Comparison of ENCODE assay signal across 21 cellular contexts in the genomic region with DNA sequence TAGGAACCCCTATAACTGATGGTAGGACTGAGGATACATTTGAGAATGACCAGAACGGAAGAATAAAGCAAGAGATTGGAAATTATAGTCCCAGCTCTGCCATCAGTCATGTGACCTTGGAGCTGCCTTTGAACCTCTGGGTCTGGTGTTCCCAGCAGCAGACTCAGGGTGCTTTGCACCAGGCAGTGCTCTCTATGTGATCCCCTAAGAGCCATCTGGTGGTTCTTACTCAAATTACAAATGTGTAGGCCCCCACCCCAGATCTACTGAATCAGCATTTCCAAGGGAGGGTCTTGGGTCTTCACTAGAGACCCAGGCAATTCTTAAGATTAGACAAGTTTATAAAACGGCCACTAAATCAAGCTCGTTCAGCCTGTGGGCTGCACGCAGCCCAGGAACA. TPM values are rescaled to one million over a fixed set of nuclear protein-coding genes. Genes with fewer than 3 reads are reported as not detected.
"Had no signal": no experiment of that assay in that cellular context is flagged by ENCODE, and none has a peak within 500 bp of the region (broad histone marks: within the 10 kb centered on the region; RNA-seq: fewer than 3 reads in every experiment).

No MANE protein-coding gene starts in this region.

- H3K27me3 ChIP-seq: colonic mucosa, left lung, thyroid gland had no signal

- H3K27ac ChIP-seq: colonic mucosa, left lung, thyroid gland had no signal

- H3K4me1 ChIP-seq: colonic mucosa, left lung, thyroid gland had no signal

- H3K27me3 Mint-ChIP-seq: activated CD4-positive, alpha-beta T cell treated with anti-CD3 and anti-CD28 coated beads, Interleukin-2, amount 10 ng/mL, durations not matched to agents 24 days and 14 days; activated naive CD8-positive, alpha-beta T cell; brain; stimulated activated naive B cell treated with anti-CD40 and anti-IgM and Interleukin-4, amounts not matched to agents 10 μg/mL and 1 μg/mL and 100 μg/mL, for 72 hours had no signal

- H3K4me3 ChIP-seq: colonic mucosa, left lung, thyroid gland had no signal

- H3K4me1 Mint-ChIP-seq: activated CD4-positive, alpha-beta T cell treated with anti-CD3 and anti-CD28 coated beads, Interleukin-2, amount 10 ng/mL, durations not matched to agents 24 days and 14 days; natural killer cell had no signal

- H3K4me3 Mint-ChIP-seq: activated CD4-positive, alpha-beta T cell treated with anti-CD3 and anti-CD28 coated beads, Interleukin-2, amount 10 ng/mL, durations not matched to agents 24 days and 14 days; activated naive CD8-positive, alpha-beta T cell; activated T-cell treated with anti-CD3 and anti-CD28 coated beads, Interleukin-2, amount 50 U/mL, for 72 hours; brain; natural killer cell; stimulated activated naive B cell treated with anti-CD40 and anti-IgM and Interleukin-4, amounts not matched to agents 10 μg/mL and 1 μg/mL and 100 μg/mL, for 72 hours had no signal

- ATAC-seq: activated T-cell treated with anti-CD3 and anti-CD28 coated beads, Interleukin-2, amount 50 U/mL, for 72 hours; esophagus mucosa; left lung; natural killer cell; stimulated activated naive B cell treated with anti-CD40 and anti-IgM and Interleukin-4, amounts not matched to agents 10 μg/mL and 1 μg/mL and 100 μg/mL, for 72 hours had no signal

- H3K27ac Mint-ChIP-seq: activated CD4-positive, alpha-beta T cell treated with anti-CD3 and anti-CD28 coated beads, Interleukin-2, amount 10 ng/mL, durations not matched to agents 24 days and 14 days; activated naive CD8-positive, alpha-beta T cell; activated T-cell treated with anti-CD3 and anti-CD28 coated beads, Interleukin-2, amount 50 U/mL, for 72 hours; brain; natural killer cell; stimulated activated naive B cell treated with anti-CD40 and anti-IgM and Interleukin-4, amounts not matched to agents 10 μg/mL and 1 μg/mL and 100 μg/mL, for 72 hours had no signal

- H3K9me3 Mint-ChIP-seq: activated CD4-positive, alpha-beta T cell treated with anti-CD3 and anti-CD28 coated beads, Interleukin-2, amount 10 ng/mL, durations not matched to agents 24 days and 14 days; activated T-cell treated with anti-CD3 and anti-CD28 coated beads, Interleukin-2, amount 50 U/mL, for 72 hours; brain; natural killer cell; stimulated activated naive B cell treated with anti-CD40 and anti-IgM and Interleukin-4, amounts not matched to agents 10 μg/mL and 1 μg/mL and 100 μg/mL, for 72 hours had no signal

- DNase-seq: activated CD4-positive, alpha-beta T cell treated with anti-CD3 and anti-CD28 coated beads, Interleukin-2, amount 10 ng/mL, durations not matched to agents 24 days and 14 days; activated CD4-positive, CD25-positive, alpha-beta regulatory T cell; activated CD8-positive, alpha-beta memory T cell treated with anti-CD3 and anti-CD28 coated beads, Interleukin-2, amount 50 U/mL, for 48 hours; activated gamma-delta T cell; activated T-cell treated with anti-CD3 and anti-CD28 coated beads, Interleukin-2, amount 50 U/mL, for 72 hours; amygdala; central memory CD4-positive, alpha-beta T cell; colonic mucosa; left lung; natural killer cell; posterior cingulate gyrus; retina; stimulated activated CD4-positive, alpha-beta T cell treated with anti-CD3 and anti-CD28 coated beads, Interleukin-4, amount 100 ng/mL, for 1 hour; stimulated activated naive B cell treated with anti-CD40 and anti-IgM and Interleukin-4, amounts not matched to agents 10 μg/mL and 1 μg/mL and 100 μg/mL, for 72 hours; thyroid gland had no signal

RNA-seq across cellular contexts. Expression of a gene that starts 40.2 kb away (rescaled TPM):
- total RNA-seq: activated T-cell treated with anti-CD3 and anti-CD28 coated beads, Interleukin-2, amount 50 U/mL, for 72 hours; colonic mucosa; esophagus mucosa; left lung; skeletal muscle tissue; thyroid gland; urinary bladder had no signal
- polyA plus RNA-seq: keratinocyte, urinary bladder had no signal
